Comparison of ENCODE assay signal across 10 cellular contexts in the genomic region with DNA sequence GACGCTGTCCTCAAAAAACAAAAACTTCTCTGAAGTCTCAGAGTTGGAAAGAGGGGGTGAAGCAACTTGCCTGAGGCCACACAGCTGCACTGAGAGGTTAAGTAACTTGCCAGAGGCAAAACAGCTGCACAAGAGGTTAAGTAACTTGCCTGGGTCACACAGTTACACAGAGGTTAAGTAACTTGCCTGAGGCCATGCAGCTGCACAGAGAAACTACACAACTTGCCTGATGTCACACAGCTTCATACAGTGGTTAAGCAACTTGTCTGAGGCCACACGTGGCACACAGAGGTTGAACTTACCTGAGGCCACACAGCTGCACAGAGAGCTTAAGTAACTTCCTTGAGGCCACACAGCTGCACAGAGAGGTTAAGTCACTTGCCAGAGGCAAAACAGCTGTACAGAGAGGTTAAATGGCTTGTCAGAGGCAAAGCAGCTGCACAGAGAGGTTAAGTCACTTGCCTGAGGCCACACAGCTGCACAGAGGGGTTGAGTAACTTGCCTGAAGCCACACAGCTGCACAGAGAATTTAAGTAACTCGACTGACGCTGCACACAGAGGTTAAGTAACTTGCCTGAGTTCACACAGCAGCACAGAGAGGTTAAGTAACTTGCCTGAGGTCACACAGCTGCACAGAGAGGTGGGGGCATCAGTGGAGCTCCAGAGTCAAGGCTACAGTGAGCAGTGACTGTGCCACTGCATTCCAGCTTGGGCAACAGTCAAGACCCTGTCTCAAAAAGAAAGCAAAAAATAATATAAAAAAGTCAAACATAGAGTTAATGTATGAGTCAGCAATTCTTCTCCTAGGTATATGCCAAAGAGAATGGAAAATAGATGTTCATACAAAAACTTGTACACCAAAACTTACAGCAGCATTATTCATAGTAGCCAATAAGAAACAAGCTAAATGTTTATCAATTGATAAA. TPM values are rescaled to one million over a fixed set of nuclear protein-coding genes. Genes with fewer than 3 reads are reported as not detected.
DNase-seq lines count a peak whose midpoint lies in the region; ATAC-seq and TF ChIP-seq lines count a peak whose summit lies in the region.
"Had no signal": no experiment of that assay in that cellular context is flagged by ENCODE, and none has a peak within 500 bp of the region (broad histone marks: within the 10 kb centered on the region; RNA-seq: fewer than 3 reads in every experiment).

No MANE protein-coding gene starts in this region.

- H3K4me2 ChIP-seq in trophoblast cell (ENCODE audit: low read length) = no peak overlapping the region

- no peaks in the 10 kb centered on the region for H3K79me2 ChIP-seq in trophoblast cell (ENCODE audit: control insufficient read depth, insufficient read depth, low read length, poor library complexity)

- no peak overlapping the region for H2AFZ ChIP-seq in trophoblast cell (ENCODE audit: insufficient read depth, low read length, poor library complexity)

- no TSS peak for BruUV-seq in MCF 10A (replicated peaks; lab: Mats Ljungman, UMichigan)

- no peak overlapping the region for H3K14ac ChIP-seq in trophoblast cell (ENCODE audit: low read length)

- no peak overlapping the region for H2AK5ac ChIP-seq in trophoblast cell (ENCODE audit: low read length)

- H3K9me3 Mint-ChIP-seq in activated T-cell treated with anti-CD3 and anti-CD28 coated beads, Interleukin-2, amount 50 U/mL, for 24 hours = no peaks in the 10 kb centered on the region
- H3K9me3 Mint-ChIP-seq in MCF 10A (ENCODE audit: unreplicated experiment) = no peaks in the 10 kb centered on the region
- H3K9me3 Mint-ChIP-seq in natural killer cell = no peaks in the 10 kb centered on the region
- H3K9me3 Mint-ChIP-seq: mesothelial cell of epicardium had no signal

- no peak overlapping the region for H3K9ac ChIP-seq in trophoblast cell (ENCODE audit: low read length)

- H3K4ac ChIP-seq in trophoblast cell (ENCODE audit: low read depth, low read length) = no peak overlapping the region

- no peak for TF ChIP-seq POLR2A in NB4 (IDR thresholded peaks at IDR 0.05; ENCODE audit: extremely low read depth, insufficient read length)

- no peak overlapping the region for H4K91ac ChIP-seq in trophoblast cell (ENCODE audit: low read depth, low read length)

- H3K18ac ChIP-seq in trophoblast cell (ENCODE audit: low read length) = no peak overlapping the region

- intact Hi-C loops in MCF 10A (cut with micrococcal nuclease) (no loop called here), natural killer cell (cut with micrococcal nuclease) (no loop called here)

- no peaks in the 10 kb centered on the region for H3K4me1 ChIP-seq in trophoblast cell (ENCODE audit: control insufficient read depth in 1 of 2, insufficient read depth in 2 of 2, low read length in 2 of 2)

- WGBS in trophoblast cell (ENCODE audit: extremely low coverage, insufficient coverage, insufficient read length) = no CpG with 5 or more reads among the region's 4 CpGs

- DNase-seq in activated T-cell treated with anti-CD3 and anti-CD28 coated beads, Interleukin-2, amount 50 U/mL, for 24 hours = no peak
- no peak for DNase-seq in activated T-cell treated with anti-CD3 and anti-CD28 coated beads for 4 hours
- DNase-seq in NB4 (ENCODE audit: low read depth) = peak; percentile 56
- DNase-seq in MCF 10A (ENCODE audit: unreplicated experiment) = peak; percentile 65
- DNase-seq in trophoblast cell = peak; percentile 99 to 100
- DNase-seq in DMS 273 treated with DMSO at 0.1 percent for 48 hours (lab: John Stamatoyannopoulos, UW) = no peak
- no peak for DNase-seq in natural killer cell
- DNase-seq: ovary had no signal

- no peaks in the 10 kb centered on the region for H3K79me1 ChIP-seq in trophoblast cell (ENCODE audit: low read length)

- H3K4me3 Mint-ChIP-seq in activated T-cell treated with anti-CD3 and anti-CD28 coated beads, Interleukin-2, amount 50 U/mL, for 24 hours = no peak overlapping the region
- H3K4me3 Mint-ChIP-seq in MCF 10A (ENCODE audit: unreplicated experiment) (no peak overlapping the region), natural killer cell (no peak overlapping the region)
- H3K4me3 Mint-ChIP-seq: mesothelial cell of epicardium had no signal

- no peaks in the 10 kb centered on the region for H3K36me3 ChIP-seq in trophoblast cell (ENCODE audit: control insufficient read depth in 1 of 2, insufficient read depth in 2 of 2, low read length in 2 of 2)
- H3K36me3 ChIP-seq: ovary had no signal

- H3K4me1 Mint-ChIP-seq in activated T-cell treated with anti-CD3 and anti-CD28 coated beads, Interleukin-2, amount 50 U/mL, for 24 hours (ENCODE audit: low read depth) = peaks cover 5% of the 10 kb centered on the region
- peaks cover 7% of the 10 kb centered on the region for H3K4me1 Mint-ChIP-seq in MCF 10A (ENCODE audit: insufficient read depth, unreplicated experiment)
- H3K4me1 Mint-ChIP-seq in natural killer cell = no peaks in the 10 kb centered on the region

- H4K12ac ChIP-seq in trophoblast cell (ENCODE audit: low read depth, low read length) = no peak overlapping the region

- H2BK5ac ChIP-seq in trophoblast cell (ENCODE audit: low read depth, low read length, poor library complexity) = no peak overlapping the region

- no peak overlapping the region for H2BK12ac ChIP-seq in trophoblast cell (ENCODE audit: low read length)

- CTCF ChIA-PET in MCF 10A (lab: Yijun Ruan, JAX) = interaction anchor here (0.6 to 1.4 kb wide), 3 partner anchors 11 to 271 kb away, joined by 3 to 6 read pairs (median 4); no protein-coding TSS in a partner anchor

- H3K27me3 ChIP-seq in trophoblast cell (ENCODE audit: insufficient read depth, low read length) = no peaks in the 10 kb centered on the region
- H3K27me3 ChIP-seq: ovary had no signal

- POLR2A ChIA-PET in MCF 10A (lab: Yijun Ruan, JAX) = interaction anchor here (0.6 to 2.5 kb wide), 6 partner anchors 11 to 573 kb away, joined by 3 to 21 read pairs (median 3); a partner anchor contains a TSS

- H3K27ac ChIP-seq in trophoblast cell (ENCODE audit: low read depth, low read length) = no peak overlapping the region
- H3K27ac ChIP-seq: ovary had no signal

- no peaks in the 10 kb centered on the region for H3K9me3 ChIP-seq in trophoblast cell (ENCODE audit: insufficient read depth, low read depth, low read length)
- H3K9me3 ChIP-seq: ovary had no signal

- H2BK120ac ChIP-seq in trophoblast cell (ENCODE audit: insufficient read depth, low read length, poor library complexity) = no peak overlapping the region

- H3K4me3 ChIP-seq in NB4 (ENCODE audit: low read depth, low read length) (no peak overlapping the region), trophoblast cell (ENCODE audit: low read depth, low read length) (no peak overlapping the region)
- H3K4me3 ChIP-seq: ovary had no signal

- no peak overlapping the region for H3K23ac ChIP-seq in trophoblast cell (ENCODE audit: low read length)

- no peak overlapping the region for H4K8ac ChIP-seq in trophoblast cell (ENCODE audit: low read depth, low read length)

- no peak for ATAC-seq in HG03571 (IDR thresholded peaks at IDR 0.05; ENCODE audit: unreplicated experiment)
- no peak for ATAC-seq in natural killer cell

- no peaks in the 10 kb centered on the region for H3K36me3 Mint-ChIP-seq in activated T-cell treated with anti-CD3 and anti-CD28 coated beads, Interleukin-2, amount 50 U/mL, for 24 hours (ENCODE audit: low read depth)
- H3K36me3 Mint-ChIP-seq in MCF 10A (ENCODE audit: insufficient read depth, unreplicated experiment) (no peaks in the 10 kb centered on the region), natural killer cell (no peaks in the 10 kb centered on the region)
- H3K36me3 Mint-ChIP-seq: mesothelial cell of epicardium had no signal

- H3K27ac Mint-ChIP-seq in activated T-cell treated with anti-CD3 and anti-CD28 coated beads, Interleukin-2, amount 50 U/mL, for 24 hours = peak overlapping the region; percentile 26
- peak overlapping the region; percentile 71 for H3K27ac Mint-ChIP-seq in MCF 10A (ENCODE audit: low read depth, unreplicated experiment)
- H3K27ac Mint-ChIP-seq in natural killer cell = no peak overlapping the region

- no peaks in the 10 kb centered on the region for H3K27me3 Mint-ChIP-seq in activated T-cell treated with anti-CD3 and anti-CD28 coated beads, Interleukin-2, amount 50 U/mL, for 24 hours
- H3K27me3 Mint-ChIP-seq in MCF 10A (ENCODE audit: insufficient read depth, unreplicated experiment) (no peaks in the 10 kb centered on the region), natural killer cell (ENCODE audit: low read depth in 2 of 2) (no peaks in the 10 kb centered on the region)

- TF ChIP-seq CTCF in NB4 (IDR thresholded peaks at IDR 0.05; ENCODE audit: low read depth, low read length) = no peak
- no peak for TF ChIP-seq CTCF in MCF 10A (IDR thresholded peaks at IDR 0.05; ENCODE audit: unreplicated experiment)
- no peak for TF ChIP-seq CTCF in natural killer cell (IDR thresholded peaks at IDR 0.05)

RNA-seq across cellular contexts. Expression of a gene that starts 12.0 kb away (rescaled TPM):
- total RNA-seq in MCF 10A (2022) (43.1 and 44.7 TPM in 2 replicates), natural killer cell (10 to 100 TPM; 43.4 to 71.3 (median 54.2) TPM)
- polyA plus RNA-seq in trophoblast cell (2013) = 26.2 and 28.2 TPM in 2 replicates

Comparison
In these comparisons a context has a peak if more than half of its experiments do, and no peak if none do; other contexts are left out.
1. DNase-seq: peak in NB4 (single experiment), MCF 10A (single experiment) and trophoblast cell (2 of 2); none in activated T-cell treated with anti-CD3 and anti-CD28 coated beads, Interleukin-2, amount 50 U/mL, for 24 hours (single experiment), activated T-cell treated with anti-CD3 and anti-CD28 coated beads for 4 hours (single experiment), DMS 273 treated with DMSO at 0.1 percent for 48 hours (single experiment) and natural killer cell (single experiment).
2. H3K27ac Mint-ChIP-seq: peak in activated T-cell treated with anti-CD3 and anti-CD28 coated beads, Interleukin-2, amount 50 U/mL, for 24 hours (single experiment) and MCF 10A (single experiment); none in natural killer cell (0 of 2).